In genomic region chr3:2838533-2839157, GRCh38 we compare ENCODE assay signal across 16 cellular contexts.
"Had no signal": no experiment of that assay in that cellular context is flagged by ENCODE, and none has a peak within 500 bp of the region (broad histone marks: within the 10 kb centered on the region; RNA-seq: fewer than 3 reads in every experiment).

No MANE protein-coding gene starts in this region.

- H3K36me3 Mint-ChIP-seq: activated naive CD4-positive, alpha-beta T cell treated with anti-CD3 and anti-CD28 coated beads, Interleukin-2, amount 50 U/mL, for 72 hours; natural killer cell treated with Interleukin-12 subunit alpha and Interleukin-12 subunit beta and Interleukin-15 and Interleukin-18, amount 100 ng/mL, for 72 hours had no signal

- H3K9me3 ChIP-seq: adrenal gland, breast epithelium, esophagus muscularis mucosa had no signal

- ATAC-seq: activated CD4-positive, alpha-beta T cell treated with anti-CD3 and anti-CD28 coated beads for 36 hours; activated naive CD4-positive, alpha-beta T cell treated with anti-CD3 and anti-CD28 coated beads, Interleukin-2, amount 50 U/mL, for 72 hours; natural killer cell treated with Interleukin-12 subunit alpha and Interleukin-12 subunit beta and Interleukin-15 and Interleukin-18, amount 100 ng/mL, for 72 hours; stimulated activated naive CD8-positive, alpha-beta T cell treated with anti-CD3 and anti-CD28 coated beads, Interleukin-15, amount 100 ng/mL, for 72 hours; WTC11 had no signal

- H3K9me3 Mint-ChIP-seq: activated naive CD4-positive, alpha-beta T cell treated with anti-CD3 and anti-CD28 coated beads, Interleukin-2, amount 50 U/mL, for 72 hours; stimulated activated naive CD8-positive, alpha-beta T cell treated with anti-CD3 and anti-CD28 coated beads, Interleukin-15, amount 100 ng/mL, for 72 hours had no signal

- H3K27me3 ChIP-seq: adrenal gland, breast epithelium, esophagus muscularis mucosa had no signal

- H3K27ac ChIP-seq: adrenal gland, breast epithelium, esophagus muscularis mucosa had no signal

- H3K27ac Mint-ChIP-seq: activated CD4-positive, alpha-beta T cell treated with anti-CD3 and anti-CD28 coated beads for 36 hours; activated naive CD4-positive, alpha-beta T cell treated with anti-CD3 and anti-CD28 coated beads, Interleukin-2, amount 50 U/mL, for 72 hours; natural killer cell treated with Interleukin-12 subunit alpha and Interleukin-12 subunit beta and Interleukin-15 and Interleukin-18, amount 100 ng/mL, for 72 hours; stimulated activated naive CD8-positive, alpha-beta T cell treated with anti-CD3 and anti-CD28 coated beads, Interleukin-15, amount 100 ng/mL, for 72 hours; WTC11 had no signal

- H3K4me3 Mint-ChIP-seq: activated CD4-positive, alpha-beta T cell treated with anti-CD3 and anti-CD28 coated beads for 36 hours; natural killer cell treated with Interleukin-12 subunit alpha and Interleukin-12 subunit beta and Interleukin-15 and Interleukin-18, amount 100 ng/mL, for 72 hours; stimulated activated naive CD8-positive, alpha-beta T cell treated with anti-CD3 and anti-CD28 coated beads, Interleukin-15, amount 100 ng/mL, for 72 hours; WTC11 had no signal

- H3K27me3 Mint-ChIP-seq: activated CD4-positive, alpha-beta T cell treated with anti-CD3 and anti-CD28 coated beads for 36 hours; natural killer cell treated with Interleukin-12 subunit alpha and Interleukin-12 subunit beta and Interleukin-15 and Interleukin-18, amount 100 ng/mL, for 72 hours had no signal

- H3K4me3 ChIP-seq: adrenal gland, breast epithelium, esophagus muscularis mucosa, lung had no signal

- H3K4me1 Mint-ChIP-seq: activated CD4-positive, alpha-beta T cell treated with anti-CD3 and anti-CD28 coated beads for 36 hours; stimulated activated naive CD8-positive, alpha-beta T cell treated with anti-CD3 and anti-CD28 coated beads, Interleukin-15, amount 100 ng/mL, for 72 hours; WTC11 had no signal

- H3K36me3 ChIP-seq: adrenal gland, breast epithelium, esophagus muscularis mucosa had no signal

- DNase-seq: activated CD4-positive, alpha-beta T cell treated with anti-CD3 and anti-CD28 coated beads for 36 hours; activated CD4-positive, alpha-beta T cell treated with anti-CD3 and anti-CD28 coated beads, Interleukin-2, amount 50 U/mL, for 48 hours; activated gamma-delta T cell; adrenal gland; cerebellar nuclear complex; cortex of kidney; effector CD4-positive, alpha-beta T cell; right cardiac atrium; stimulated activated naive CD8-positive, alpha-beta T cell treated with anti-CD3 and anti-CD28 coated beads, Interleukin-15, amount 100 ng/mL, for 72 hours; trophoblast cell had no signal

- H3K4me1 ChIP-seq: adrenal gland, breast epithelium, esophagus muscularis mucosa had no signal
